In the genomic region with DNA sequence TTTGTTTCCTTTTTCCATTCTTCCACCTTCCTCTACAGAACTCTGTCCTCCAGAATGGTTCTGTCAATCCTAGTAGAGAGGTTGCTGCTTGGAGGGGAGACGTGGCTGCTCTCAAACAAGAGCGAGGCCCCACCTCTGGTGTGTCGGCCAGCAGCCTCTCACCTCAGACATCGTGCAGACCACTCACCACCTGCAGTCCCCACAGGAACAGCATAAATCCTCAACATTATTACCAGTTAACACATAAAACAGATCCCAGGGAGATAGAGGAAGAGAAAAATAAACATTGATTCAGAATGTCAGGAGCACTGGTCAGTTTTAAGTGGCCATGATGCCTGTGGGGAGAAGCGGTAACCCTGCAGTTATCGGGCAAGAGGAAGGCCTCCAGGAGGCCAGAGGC, we compare ENCODE assay signal across 17 cellular contexts.
DNase-seq lines count a peak whose midpoint lies in the region; ATAC-seq and TF ChIP-seq lines count a peak whose summit lies in the region.
"Had no signal": no experiment of that assay in that cellular context is flagged by ENCODE, and none has a peak within 500 bp of the region (broad histone marks: within the 10 kb centered on the region; RNA-seq: fewer than 3 reads in every experiment).

No MANE protein-coding gene starts in this region.

- H3K27me3 Mint-ChIP-seq in GM23338 (ENCODE audit: insufficient read depth, low read depth, poor library complexity), result peaks cover 6% of the 10 kb centered on the region
- no peaks in the 10 kb centered on the region for H3K27me3 Mint-ChIP-seq in activated naive CD8-positive, alpha-beta T cell treated with anti-CD3 and anti-CD28 coated beads, Interleukin-2, amount 50 U/mL, for 24 hours
- H3K27me3 Mint-ChIP-seq: B cell; CD4-positive, alpha-beta T cell had no signal

- H4K20me1 ChIP-seq in IMR-90 (ENCODE audit: insufficient read depth, low read length), result no peaks in the 10 kb centered on the region
- H4K20me1 ChIP-seq in GM23338 (replicated peaks; ENCODE audit: insufficient read depth), result no peaks in the 10 kb centered on the region
- H4K20me1 ChIP-seq: BLaER1 treated with 17β-estradiol and CSF1 and Interleukin-3, amounts not matched to agents 10 nM and 100 nM had no signal

- no peak overlapping the region for H3K18ac ChIP-seq in IMR-90 (ENCODE audit: low read depth, low read length)

- TF ChIP-seq CTCF in IMR-90 (conservative IDR thresholded peaks at IDR 0.05; ENCODE audit: low read depth, low read length) (no peak), uterus (IDR thresholded peaks at IDR 0.05) (no peak), GM23338 (conservative IDR thresholded peaks at IDR 0.05; ENCODE audit: low read depth in 2 of 2) (no peak)

- peak overlapping the region; percentile 51 for H2AFZ ChIP-seq in IMR-90 (replicated peaks; ENCODE audit: low read length, poor library complexity)
- H2AFZ ChIP-seq in GM23338, result no peak overlapping the region

- H3K27ac ChIP-seq in IMR-90 (ENCODE audit: insufficient read depth, low read length) (no peak overlapping the region), rectal smooth muscle tissue (ENCODE audit: low read depth, low read length) (peak overlapping the region; percentile 48), uterus (peak overlapping the region; percentile 81 to 86), GM23338 (ENCODE audit: low read depth) (no peak overlapping the region)
- H3K27ac ChIP-seq: 22Rv1; A549; BLaER1 treated with 17β-estradiol and CSF1 and Interleukin-3, amounts not matched to agents 10 nM and 100 nM; C4-2B had no signal

- H3K4me1 ChIP-seq in IMR-90 (ENCODE audit: control insufficient read depth, insufficient read depth, low read length) (no peaks in the 10 kb centered on the region), rectal smooth muscle tissue (ENCODE audit: control insufficient read depth, insufficient read depth, low read length) (peaks cover 10% of the 10 kb centered on the region), uterus (peaks cover 0 to 6% of the 10 kb centered on the region in 2 donors), GM23338 (ENCODE audit: insufficient read depth) (no peaks in the 10 kb centered on the region)
- H3K4me1 ChIP-seq: A549; BLaER1 treated with 17β-estradiol and CSF1 and Interleukin-3, amounts not matched to agents 10 nM and 100 nM; Caco-2 had no signal

- no peak overlapping the region for H3K56ac ChIP-seq in IMR-90 (ENCODE audit: extremely low read depth, insufficient read depth, low read length)

- H2AK5ac ChIP-seq in IMR-90 (ENCODE audit: low read depth, low read length), result no peak overlapping the region

- H2BK5ac ChIP-seq in IMR-90 (ENCODE audit: low read depth, low read length, poor library complexity, severe bottlenecking), result no peak overlapping the region

- POLR2A ChIA-PET in IMR-90 (lab: Charles Lee; ENCODE audit: unreplicated experiment), result no interaction called here

- no peak for TF ChIP-seq POLR2A in IMR-90 (IDR thresholded peaks at IDR 0.05; ENCODE audit: low read depth, low read length)
- no peak for TF ChIP-seq POLR2A in uterus (IDR thresholded peaks at IDR 0.05)

- no peak overlapping the region for H3K14ac ChIP-seq in IMR-90 (replicated peaks; ENCODE audit: low read depth, low read length)

- no peaks in the 10 kb centered on the region for H3K36me3 ChIP-seq in IMR-90 (ENCODE audit: control insufficient read depth, insufficient read depth, low read length)
- no peaks in the 10 kb centered on the region for H3K36me3 ChIP-seq in rectal smooth muscle tissue (ENCODE audit: control insufficient read depth, insufficient read depth, low read length)
- no peaks in the 10 kb centered on the region for H3K36me3 ChIP-seq in uterus
- no peaks in the 10 kb centered on the region; the same call in 1 of the 2 replicates for H3K36me3 ChIP-seq in GM23338 (ENCODE audit: insufficient read depth)
- H3K36me3 ChIP-seq: BLaER1 treated with 17β-estradiol and CSF1 and Interleukin-3, amounts not matched to agents 10 nM and 100 nM had no signal

- in situ Hi-C loops in IMR-90 (cut with MboI; ENCODE audit: low sequenced_read_pairs), result no loop called here

- H2BK120ac ChIP-seq in IMR-90 (ENCODE audit: low read depth, low read length), result no peak overlapping the region

- no peaks in the 10 kb centered on the region for H3F3A ChIP-seq in GM23338 (replicated peaks; ENCODE audit: low read depth)

- H3K4me3 ChIP-seq in IMR-90 (ENCODE audit: insufficient read depth, low read depth, low read length) (no peak overlapping the region), rectal smooth muscle tissue (ENCODE audit: low read length) (no peak overlapping the region), uterus (no peak overlapping the region), GM23338 (no peak overlapping the region)
- H3K4me3 ChIP-seq: A549; BLaER1 treated with 17β-estradiol and CSF1 and Interleukin-3, amounts not matched to agents 10 nM and 100 nM had no signal

- H3K4ac ChIP-seq in IMR-90 (ENCODE audit: low read depth, low read length), result no peak overlapping the region

- H3K79me1 ChIP-seq in IMR-90 (ENCODE audit: low read depth in 1 of 2, low read length in 2 of 2), result no peaks in the 10 kb centered on the region

- DNase-seq in IMR-90 (no peak), uterus (peak in 1 of 2 donors; percentile 49), GM23338 (ENCODE audit: low spot score) (no peak)
- DNase-seq in activated naive CD8-positive, alpha-beta T cell treated with anti-CD3 and anti-CD28 coated beads, Interleukin-2, amount 50 U/mL, for 24 hours, result no peak
- DNase-seq: AML-193; Caco-2; Calu3; CD4-positive, alpha-beta T cell; CD8-positive, alpha-beta T cell; DMS79 treated with DMSO at 0.1 percent for 48 hours; GF-D8 had no signal

- H3K36me3 Mint-ChIP-seq in GM23338 (ENCODE audit: low read depth), result peaks cover 45% of the 10 kb centered on the region
- no peaks in the 10 kb centered on the region for H3K36me3 Mint-ChIP-seq in activated naive CD8-positive, alpha-beta T cell treated with anti-CD3 and anti-CD28 coated beads, Interleukin-2, amount 50 U/mL, for 24 hours (ENCODE audit: low read depth)
- H3K36me3 Mint-ChIP-seq: CD8-positive, alpha-beta T cell had no signal

- no peak overlapping the region for H4K5ac ChIP-seq in IMR-90 (ENCODE audit: low read depth, low read length)

- no peak for ATAC-seq in IMR-90 (ENCODE audit: low read depth)
- no peak for ATAC-seq in GM23338
- ATAC-seq in activated naive CD8-positive, alpha-beta T cell treated with anti-CD3 and anti-CD28 coated beads, Interleukin-2, amount 50 U/mL, for 24 hours, result no peak
- ATAC-seq: A549; CD8-positive, alpha-beta T cell had no signal

- H3K9ac ChIP-seq in IMR-90 (ENCODE audit: low read depth, low read length), result no peak overlapping the region
- H3K9ac ChIP-seq in rectal smooth muscle tissue (ENCODE audit: low read length), result no peak overlapping the region
- H3K9ac ChIP-seq: BLaER1 treated with 17β-estradiol and CSF1 and Interleukin-3, amounts not matched to agents 10 nM and 100 nM had no signal

- H4K8ac ChIP-seq in IMR-90 (ENCODE audit: low read depth in 2 of 2, low read length in 2 of 2), result no peak overlapping the region

- H3K9me2 ChIP-seq in GM23338 (ENCODE audit: insufficient read depth), result no peaks in the 10 kb centered on the region

- no peak overlapping the region for H3K4me3 Mint-ChIP-seq in GM23338
- no peak overlapping the region for H3K4me3 Mint-ChIP-seq in activated naive CD8-positive, alpha-beta T cell treated with anti-CD3 and anti-CD28 coated beads, Interleukin-2, amount 50 U/mL, for 24 hours
- H3K4me3 Mint-ChIP-seq: B cell; CD4-positive, alpha-beta T cell; CD8-positive, alpha-beta T cell had no signal

- H2AK9ac ChIP-seq in IMR-90 (replicated peaks; ENCODE audit: low read depth, low read length, poor library complexity), result no peak overlapping the region

- dilution Hi-C loops in IMR-90 (cut with HindIII; ENCODE audit: low sequenced_read_pairs, unreplicated experiment), result no loop called here

- H3K4me2 ChIP-seq in IMR-90 (ENCODE audit: low read depth, low read length) (no peak overlapping the region), GM23338 (no peak overlapping the region)
- H3K4me2 ChIP-seq: A549; BLaER1 treated with 17β-estradiol and CSF1 and Interleukin-3, amounts not matched to agents 10 nM and 100 nM had no signal

- no peak overlapping the region for H2BK15ac ChIP-seq in IMR-90 (ENCODE audit: low read depth, low read length)

- CTCF ChIA-PET in IMR-90 (lab: Yijun Ruan, JAX), result no interaction called here

- intact Hi-C loops in IMR-90 (cut with micrococcal nuclease), result no loop called here
- intact Hi-C loops in uterus (cut with DNase I; ENCODE audit: low total_unique reads), result loop anchor here (10.0 kb wide), 1 partner anchor 122 kb away; no protein-coding TSS in a partner anchor

- no peak overlapping the region for H4K91ac ChIP-seq in IMR-90 (ENCODE audit: insufficient read depth, low read depth, low read length)

- no peaks in the 10 kb centered on the region for H3K9me1 ChIP-seq in IMR-90 (ENCODE audit: insufficient read depth, low read length)

- H3K9me3 Mint-ChIP-seq in GM23338, result peaks cover 99% of the 10 kb centered on the region
- H3K9me3 Mint-ChIP-seq in activated naive CD8-positive, alpha-beta T cell treated with anti-CD3 and anti-CD28 coated beads, Interleukin-2, amount 50 U/mL, for 24 hours, result peaks cover 20% of the 10 kb centered on the region

- H3K4me1 Mint-ChIP-seq in GM23338, result no peaks in the 10 kb centered on the region
- no peaks in the 10 kb centered on the region for H3K4me1 Mint-ChIP-seq in activated naive CD8-positive, alpha-beta T cell treated with anti-CD3 and anti-CD28 coated beads, Interleukin-2, amount 50 U/mL, for 24 hours
- H3K4me1 Mint-ChIP-seq: B cell had no signal

- H3K23ac ChIP-seq in IMR-90 (ENCODE audit: low read depth, low read length), result no peak overlapping the region

- no CpG with 5 or more reads among the region's 6 CpGs for WGBS in IMR-90 (ENCODE audit: extremely low coverage in 2 of 2, insufficient read length in 1 of 2), 2 experiments

- H3K9me3 ChIP-seq in IMR-90 (ENCODE audit: control insufficient read depth, insufficient read depth, low read length) (peaks cover 17% of the 10 kb centered on the region), uterus (no peaks in the 10 kb centered on the region)

- H3K27me3 ChIP-seq in IMR-90 (ENCODE audit: control insufficient read depth, insufficient read depth, low read length) (no peaks in the 10 kb centered on the region), rectal smooth muscle tissue (ENCODE audit: control insufficient read depth, insufficient read depth, low read length) (no peaks in the 10 kb centered on the region), uterus (no peaks in the 10 kb centered on the region), GM23338 (ENCODE audit: insufficient read depth) (no peaks in the 10 kb centered on the region)
- H3K27me3 ChIP-seq: BLaER1 treated with 17β-estradiol and CSF1 and Interleukin-3, amounts not matched to agents 10 nM and 100 nM had no signal

- H2BK20ac ChIP-seq in IMR-90 (ENCODE audit: low read depth, low read length), result no peak overlapping the region

- TF ChIP-seq RAD21 in IMR-90 (IDR thresholded peaks at IDR 0.05; ENCODE audit: low read length), result no peak

- H3K27ac Mint-ChIP-seq in GM23338, result no peak overlapping the region
- no peak overlapping the region for H3K27ac Mint-ChIP-seq in activated naive CD8-positive, alpha-beta T cell treated with anti-CD3 and anti-CD28 coated beads, Interleukin-2, amount 50 U/mL, for 24 hours
- H3K27ac Mint-ChIP-seq: B cell; CD4-positive, alpha-beta T cell; CD8-positive, alpha-beta T cell had no signal

- H3K79me2 ChIP-seq in GM23338 (replicated peaks; ENCODE audit: insufficient read depth), result no peaks in the 10 kb centered on the region

- no TSS peak for BruUV-seq in IMR-90 (replicated peaks; lab: Mats Ljungman, UMichigan)

Comparison
In these comparisons a context has a peak if more than half of its experiments do, and no peak if none do; other contexts are left out.
1. H3K27ac ChIP-seq: peak in rectal smooth muscle tissue (single experiment) and uterus (2 of 2); none in IMR-90 (single experiment) and GM23338 (single experiment).